15 cellular contexts compared by ENCODE assay signal in the genomic region with DNA sequence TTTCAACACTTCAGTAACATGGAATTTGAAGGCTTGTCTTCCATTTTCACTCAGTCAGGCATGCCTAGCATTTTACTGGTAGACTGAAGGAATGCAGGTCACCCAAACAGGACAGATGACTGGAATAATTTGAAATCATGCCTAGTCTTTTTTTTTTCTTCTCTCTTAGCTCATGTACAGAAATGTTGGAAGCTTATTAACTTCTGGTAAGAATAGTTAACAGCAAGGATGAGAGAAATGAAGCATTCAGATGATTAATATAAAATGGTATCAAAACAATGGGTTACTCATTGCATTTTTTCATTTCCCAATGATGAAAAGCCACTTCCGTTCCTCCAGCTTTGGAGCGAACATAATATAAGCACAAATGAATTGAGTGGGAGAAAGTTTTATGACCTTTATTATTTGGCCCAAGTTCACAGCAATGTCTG.
A peak's percentile ranks its signal among the peaks of the same experiment; 100 is the strongest.
DNase-seq lines count a peak whose midpoint lies in the region; ATAC-seq, FAIRE-seq and TF ChIP-seq lines count a peak whose summit lies in the region.
"Had no signal": no experiment of that assay in that cellular context is flagged by ENCODE, and none has a peak within 500 bp of the region (broad histone marks: within the 10 kb centered on the region; RNA-seq: fewer than 3 reads in every experiment).

No MANE protein-coding gene starts in this region.

- H3K9me3 Mint-ChIP-seq in mesothelial cell of epicardium = peaks cover 6% of the 10 kb centered on the region

- no peaks in the 10 kb centered on the region for H3K36me3 Mint-ChIP-seq in mesothelial cell of epicardium

- no peaks in the 10 kb centered on the region for H3K27me3 Mint-ChIP-seq in mesothelial cell of epicardium (ENCODE audit: low read depth)

- H3K27ac ChIP-seq in tibial artery = peak overlapping the region in 1 of 2 donors; percentile 31
- H3K27ac ChIP-seq: C4-2B, HL-60, thoracic aorta had no signal

- H3K4me1 ChIP-seq in tibial artery = peaks cover 0 to 46% (median 11%) of the 10 kb centered on the region in 4 donors

- no peak overlapping the region for H3K4me3 ChIP-seq in MG63
- no peak overlapping the region for H3K4me3 ChIP-seq in tibial artery
- H3K4me3 ChIP-seq: thoracic aorta had no signal

- ATAC-seq in esophagus mucosa = no peak
- ATAC-seq in HG03354 (IDR thresholded peaks at IDR 0.05; ENCODE audit: poor library complexity, severe bottlenecking, unreplicated experiment) = no peak

- intact Hi-C loops in tibial artery (cut with DNase I; ENCODE audit: low total_unique reads) = no loop called here

- DNase-seq in AG08396 (ENCODE audit: low spot score) = peak; percentile 71
- DNase-seq in MG63 = peak; percentile 31
- DNase-seq in mesothelial cell of epicardium (ENCODE audit: low spot score in 2 of 2, unreplicated experiment in 2 of 2) = no peak
- DNase-seq in tibial artery = no peak
- DNase-seq in frontal cortex (ENCODE audit: low spot score in 2 of 2) = no peak
- DNase-seq: activated CD4-positive, CD25-positive, alpha-beta regulatory T cell; activated T-cell treated with anti-CD3 and anti-CD28 coated beads, Interleukin-2, amount 50 U/mL, for 48 hours; NCI-H187; nucleus accumbens had no signal

- TF ChIP-seq CTCF in mesothelial cell of epicardium (IDR thresholded peaks at IDR 0.05; ENCODE audit: unreplicated experiment) = no peak
- TF ChIP-seq CTCF in tibial artery (IDR thresholded peaks at IDR 0.05) = no peak

- H3K27me3 ChIP-seq in MG63 (no peaks in the 10 kb centered on the region), tibial artery (no peaks in the 10 kb centered on the region)

- H3K4me1 Mint-ChIP-seq in mesothelial cell of epicardium = peaks cover 34% of the 10 kb centered on the region

- H3K9me3 ChIP-seq in MG63 = no peaks in the 10 kb centered on the region
- no peaks in the 10 kb centered on the region for H3K9me3 ChIP-seq in tibial artery
- H3K9me3 ChIP-seq: thoracic aorta had no signal

- H3K4me3 Mint-ChIP-seq in mesothelial cell of epicardium = no peak overlapping the region

- peak; percentile 98 for FAIRE-seq in endometrium (lab: Jason Lieb, UNC)
- no peak for FAIRE-seq in frontal cortex (lab: Jason Lieb, UNC)

- H3K36me3 ChIP-seq in MG63 = no peaks in the 10 kb centered on the region; the same call in 1 of the 2 replicates
- H3K36me3 ChIP-seq in tibial artery = no peaks in the 10 kb centered on the region
- H3K36me3 ChIP-seq: thoracic aorta had no signal

- H3K27ac Mint-ChIP-seq in mesothelial cell of epicardium = peak overlapping the region; percentile 20

Comparison
In these comparisons a context has a peak if more than half of its experiments do, and no peak if none do; other contexts are left out.
1. DNase-seq: peak in AG08396 (single experiment) and MG63 (single experiment); none in mesothelial cell of epicardium (0 of 2), tibial artery (0 of 2) and frontal cortex (0 of 2).